In genomic region chr5:56200856-56201638, GRCh38 we compare ENCODE assay signal across 8 cellular contexts. TPM values are rescaled to one million over a fixed set of nuclear protein-coding genes. Genes with fewer than 3 reads are reported as not detected.
DNase-seq lines count a peak whose midpoint lies in the region; ATAC-seq and TF ChIP-seq lines count a peak whose summit lies in the region.

No MANE protein-coding gene starts in this region.

- peaks cover 22% of the 10 kb centered on the region for H3K4me1 Mint-ChIP-seq in activated T-cell treated with anti-CD3 and anti-CD28 coated beads, Interleukin-2, amount 50 U/mL, for 4 hours (ENCODE audit: low read depth)
- no peaks in the 10 kb centered on the region for H3K4me1 Mint-ChIP-seq in neural progenitor cell

- H3K4me2 ChIP-seq in neural progenitor cell, result no peak overlapping the region

- no peaks in the 10 kb centered on the region for H3K79me2 ChIP-seq in neural progenitor cell (ENCODE audit: low read depth)

- H3F3A ChIP-seq in neural progenitor cell (ENCODE audit: low read depth), result no peaks in the 10 kb centered on the region

- H3K27ac ChIP-seq in Peyer's patch (no peak overlapping the region), neural progenitor cell (no peak overlapping the region), tibial nerve (no peak overlapping the region)

- H4K20me1 ChIP-seq in neural progenitor cell (ENCODE audit: low read depth), result no peaks in the 10 kb centered on the region

- H2AFZ ChIP-seq in neural progenitor cell (replicated peaks), result no peak overlapping the region

- TF ChIP-seq POLR2A in Peyer's patch (IDR thresholded peaks at IDR 0.05), result no peak
- no peak for TF ChIP-seq POLR2A in tibial nerve (IDR thresholded peaks at IDR 0.05)

- H3K9me3 ChIP-seq in Peyer's patch (no peaks in the 10 kb centered on the region), neural progenitor cell (ENCODE audit: low read depth) (no peaks in the 10 kb centered on the region), tibial nerve (no peaks in the 10 kb centered on the region)

- H3K4me3 Mint-ChIP-seq in activated T-cell treated with anti-CD3 and anti-CD28 coated beads, Interleukin-2, amount 50 U/mL, for 4 hours, result no peak overlapping the region
- H3K4me3 Mint-ChIP-seq in neural progenitor cell, result no peak overlapping the region

- H3K4me3 ChIP-seq in Peyer's patch (no peak overlapping the region), neural progenitor cell (no peak overlapping the region), tibial nerve (no peak overlapping the region)

- TF ChIP-seq CTCF in Peyer's patch (IDR thresholded peaks at IDR 0.05) (peak in 5 of 6 experiments; percentile 38 to 84 (median 76)), neural progenitor cell (IDR thresholded peaks at IDR 0.05) (peak; percentile 71), tibial nerve (IDR thresholded peaks at IDR 0.05) (peak; percentile 45 to 78 (median 67))

- no peaks in the 10 kb centered on the region for H3K27me3 Mint-ChIP-seq in activated T-cell treated with anti-CD3 and anti-CD28 coated beads, Interleukin-2, amount 50 U/mL, for 4 hours (ENCODE audit: low read depth)
- peaks cover 2% of the 10 kb centered on the region for H3K27me3 Mint-ChIP-seq in neural progenitor cell (ENCODE audit: insufficient read depth, low read depth)

- H3K9me3 Mint-ChIP-seq in activated T-cell treated with anti-CD3 and anti-CD28 coated beads, Interleukin-2, amount 50 U/mL, for 4 hours, result no peaks in the 10 kb centered on the region
- H3K9me3 Mint-ChIP-seq in neural progenitor cell, result no peaks in the 10 kb centered on the region

- TF ChIP-seq EP300 in tibial nerve (IDR thresholded peaks at IDR 0.05), result peak in 1 of 2 donors; percentile 24

- H3K4me1 ChIP-seq in Peyer's patch (no peaks in the 10 kb centered on the region), neural progenitor cell (no peaks in the 10 kb centered on the region), tibial nerve (peaks cover 0 to 10% (median 0%) of the 10 kb centered on the region in 4 donors)

- H3K27ac Mint-ChIP-seq in neural progenitor cell, result no peak overlapping the region

- no peaks in the 10 kb centered on the region for H3K27me3 ChIP-seq in Peyer's patch
- H3K27me3 ChIP-seq in neural progenitor cell, result no peaks in the 10 kb centered on the region
- H3K27me3 ChIP-seq in tibial nerve, result no peaks in the 10 kb centered on the region

- DNase-seq in Daoy (ENCODE audit: low read depth), result peak; percentile 84
- DNase-seq in HuH-7.5 (ENCODE audit: low spot score), result peak; percentile 35
- DNase-seq in Peyer's patch, result peak in 2 of 3 donors; percentile 46 to 79
- DNase-seq in activated T-cell treated with anti-CD3 and anti-CD28 coated beads, Interleukin-2, amount 50 U/mL, for 4 hours, result peak; percentile 57
- peak; percentile 64 for DNase-seq in fibroblast of gingiva (ENCODE audit: low read depth)
- peak; percentile 80 for DNase-seq in neural progenitor cell (ENCODE audit: low spot score)
- DNase-seq in tibial nerve (ENCODE audit: low spot score in 2 of 2), result peak in 1 of 2 donors; percentile 58

- 42 to 43% methylated on average over 5 of the region's 5 CpGs for WGBS in tibial nerve, 2 donors

- H3K36me3 Mint-ChIP-seq in activated T-cell treated with anti-CD3 and anti-CD28 coated beads, Interleukin-2, amount 50 U/mL, for 4 hours (ENCODE audit: insufficient read depth), result peaks cover 2% of the 10 kb centered on the region
- no peaks in the 10 kb centered on the region for H3K36me3 Mint-ChIP-seq in neural progenitor cell

- H3K36me3 ChIP-seq in Peyer's patch, result no peaks in the 10 kb centered on the region
- H3K36me3 ChIP-seq in neural progenitor cell, result no peaks in the 10 kb centered on the region
- H3K36me3 ChIP-seq in tibial nerve, result no peaks in the 10 kb centered on the region

- no peak overlapping the region for H3K9ac ChIP-seq in neural progenitor cell

- ATAC-seq in GM21619 (IDR thresholded peaks at IDR 0.05; ENCODE audit: unreplicated experiment), result peak; percentile 98
- peak; percentile 98 for ATAC-seq in activated T-cell treated with anti-CD3 and anti-CD28 coated beads, Interleukin-2, amount 50 U/mL, for 4 hours

RNA-seq across cellular contexts. Expression of gene ANKRD55, which starts 32.1 kb away (rescaled TPM):
- total RNA-seq in Daoy (2014; rRNA removed; shearing (Covaris generic)), result not detected in 2 replicates
- 1 to 10 TPM in 1 of 4 donors, under 1 TPM in 1, not detected in 2; 0.80 to 8.3 TPM for total RNA-seq in Peyer's patch
- total RNA-seq in activated T-cell treated with anti-CD3 and anti-CD28 coated beads, Interleukin-2, amount 50 U/mL, for 4 hours, result under 1 TPM in 2 of 3 donors, not detected in 1; 0.21 to 0.22 TPM
- total RNA-seq in neural progenitor cell (ENCODE audit: low replicate concordance), result not detected in 2 replicates
- not detected for total RNA-seq in tibial nerve
